36 cellular contexts compared by ENCODE assay signal in genomic region chr17:40705567-40705966, GRCh38. TPM values are rescaled to one million over a fixed set of nuclear protein-coding genes. Genes with fewer than 3 reads are reported as not detected.
"Had no signal": no experiment of that assay in that cellular context is flagged by ENCODE, and none has a peak within 500 bp of the region (broad histone marks: within the 10 kb centered on the region; RNA-seq: fewer than 3 reads in every experiment).

No MANE protein-coding gene starts in this region.

- H3K4me3 Mint-ChIP-seq: activated CD4-positive, alpha-beta T cell treated with anti-CD3 and anti-CD28 coated beads, Interleukin-2, amount 10 ng/mL, durations not matched to agents 24 days and 14 days; activated CD8-positive, alpha-beta T cell treated with anti-CD3 and anti-CD28 coated beads for 36 hours; activated naive CD4-positive, alpha-beta T cell treated with anti-CD3 and anti-CD28 coated beads, Interleukin-2, amount 50 U/mL, for 24 hours; activated naive CD8-positive, alpha-beta T cell treated with anti-CD3 and anti-CD28 coated beads, Interleukin-2, amount 10 ng/mL, durations not matched to agents 7 days and 5 days; activated T-cell treated with anti-CD3 and anti-CD28 coated beads, Interleukin-2, amount 50 U/mL, for 24 hours; IgD-negative memory B cell had no signal

- H3K9me3 ChIP-seq: ascending aorta, MG63 had no signal

- H3K4me1 Mint-ChIP-seq: activated CD4-positive, alpha-beta T cell treated with anti-CD3 and anti-CD28 coated beads, Interleukin-2, amount 10 ng/mL, durations not matched to agents 24 days and 14 days; activated naive CD4-positive, alpha-beta T cell treated with anti-CD3 and anti-CD28 coated beads, Interleukin-2, amount 50 U/mL, for 24 hours; activated naive CD8-positive, alpha-beta T cell treated with anti-CD3 and anti-CD28 coated beads, Interleukin-2, amount 10 ng/mL, durations not matched to agents 7 days and 5 days; IgD-negative memory B cell had no signal

- H3K36me3 Mint-ChIP-seq: activated naive CD4-positive, alpha-beta T cell treated with anti-CD3 and anti-CD28 coated beads, Interleukin-2, amount 50 U/mL, for 24 hours; activated naive CD8-positive, alpha-beta T cell treated with anti-CD3 and anti-CD28 coated beads, Interleukin-2, amount 10 ng/mL, durations not matched to agents 7 days and 5 days; IgD-negative memory B cell had no signal

- H3K4me3 ChIP-seq: ascending aorta, MG63 had no signal

- H3K27ac ChIP-seq: ascending aorta, WERI-Rb-1 had no signal

- H3K36me3 ChIP-seq: ascending aorta, MG63, WERI-Rb-1 had no signal

- ATAC-seq: activated CD8-positive, alpha-beta T cell treated with anti-CD3 and anti-CD28 coated beads for 36 hours; PC-3 had no signal

- H3K9me3 Mint-ChIP-seq: activated CD4-positive, alpha-beta T cell treated with anti-CD3 and anti-CD28 coated beads, Interleukin-2, amount 10 ng/mL, durations not matched to agents 24 days and 14 days; activated CD8-positive, alpha-beta T cell treated with anti-CD3 and anti-CD28 coated beads for 36 hours; activated naive CD4-positive, alpha-beta T cell treated with anti-CD3 and anti-CD28 coated beads, Interleukin-2, amount 50 U/mL, for 24 hours; activated naive CD8-positive, alpha-beta T cell treated with anti-CD3 and anti-CD28 coated beads, Interleukin-2, amount 10 ng/mL, durations not matched to agents 7 days and 5 days; activated T-cell treated with anti-CD3 and anti-CD28 coated beads, Interleukin-2, amount 50 U/mL, for 24 hours; activated T-helper 2 cell treated with anti-CD3 and anti-CD28 coated beads, Interferon-gamma antibody, Interleukin-2, Interleukin-4, amounts not matched to agents 10 μg/mL and 5 μg/mL and 100 μg/mL, durations not matched to agents 14 hours and 24 hours and 36 hours; IgD-negative memory B cell had no signal

- DNase-seq: activated CD4-positive, alpha-beta T cell treated with anti-CD3 and anti-CD28 coated beads for 1 hour; activated CD4-positive, alpha-beta T cell treated with anti-CD3 and anti-CD28 coated beads, Interleukin-2, amount 10 ng/mL, durations not matched to agents 24 days and 14 days; activated CD4-positive, alpha-beta T cell treated with anti-CD3 and anti-CD28 coated beads, Interleukin-2, amount 50 U/mL, for 4 hours; activated CD4-positive, CD25-positive, alpha-beta regulatory T cell; activated CD8-positive, alpha-beta T cell treated with anti-CD3 and anti-CD28 coated beads for 36 hours; activated gamma-delta T cell; activated naive CD4-positive, alpha-beta T cell treated with Interleukin-2 at 50 U/mL for 16 hours; activated naive CD8-positive, alpha-beta T cell treated with anti-CD3 and anti-CD28 coated beads, Interleukin-2, amount 10 ng/mL, durations not matched to agents 7 days and 5 days; activated T-cell treated with anti-CD3 and anti-CD28 coated beads, Interleukin-2, amount 50 U/mL, for 24 hours; amygdala; central memory CD4-positive, alpha-beta T cell; Karpas-422; KBM-7; MG63; NCI-H1048; NCI-H1105 treated with DMSO at 0.1 percent for 48 hours; NCI-H1436; NCI-H1694; NCI-H1930; NCI-H2081 treated with DMSO at 0.1 percent for 48 hours; NCI-H226; NCI-H446 treated with DMSO at 0.1 percent for 48 hours; NCI-H524; NCI-H69; PC-3; Right ventricle myocardium superior; SW 1271; T-helper 1 cell; T-helper 2 cell; T-helper 9 cell; WERI-Rb-1 had no signal

- H3K4me1 ChIP-seq: ascending aorta had no signal

- H3K27me3 ChIP-seq: ascending aorta, MG63 had no signal

- H3K27ac Mint-ChIP-seq: activated CD4-positive, alpha-beta T cell treated with anti-CD3 and anti-CD28 coated beads, Interleukin-2, amount 10 ng/mL, durations not matched to agents 24 days and 14 days; activated CD8-positive, alpha-beta T cell treated with anti-CD3 and anti-CD28 coated beads for 36 hours; activated naive CD4-positive, alpha-beta T cell treated with anti-CD3 and anti-CD28 coated beads, Interleukin-2, amount 50 U/mL, for 24 hours; activated naive CD8-positive, alpha-beta T cell treated with anti-CD3 and anti-CD28 coated beads, Interleukin-2, amount 10 ng/mL, durations not matched to agents 7 days and 5 days; activated T-cell treated with anti-CD3 and anti-CD28 coated beads, Interleukin-2, amount 50 U/mL, for 24 hours; activated T-helper 2 cell treated with anti-CD3 and anti-CD28 coated beads, Interferon-gamma antibody, Interleukin-2, Interleukin-4, amounts not matched to agents 10 μg/mL and 5 μg/mL and 100 μg/mL, durations not matched to agents 14 hours and 24 hours and 36 hours; IgD-negative memory B cell had no signal

RNA-seq across cellular contexts. Expression of gene KRT24, which starts 2.0 kb away (rescaled TPM):
- total RNA-seq: activated CD4-positive, alpha-beta T cell treated with anti-CD3 and anti-CD28 coated beads, Interleukin-2, amount 10 ng/mL, durations not matched to agents 24 days and 14 days; activated CD8-positive, alpha-beta memory T cell treated with anti-CD3 and anti-CD28 coated beads for 36 hours; activated CD8-positive, alpha-beta T cell treated with anti-CD3 and anti-CD28 coated beads for 36 hours; activated naive CD8-positive, alpha-beta T cell treated with anti-CD3 and anti-CD28 coated beads, Interleukin-2, amount 10 ng/mL, durations not matched to agents 7 days and 5 days; activated T-helper 2 cell treated with anti-CD3 and anti-CD28 coated beads, Interferon-gamma antibody, Interleukin-2, Interleukin-4, amounts not matched to agents 10 μg/mL and 5 μg/mL and 100 μg/mL, durations not matched to agents 14 hours and 24 hours and 36 hours; ascending aorta; PC-3; Right ventricle myocardium superior had no signal

RNA-seq across cellular contexts. Expression of gene KRT222, which starts 40.6 kb away (rescaled TPM):
- total RNA-seq: activated CD4-positive, alpha-beta T cell treated with anti-CD3 and anti-CD28 coated beads, Interleukin-2, amount 10 ng/mL, durations not matched to agents 24 days and 14 days; activated CD8-positive, alpha-beta memory T cell treated with anti-CD3 and anti-CD28 coated beads for 36 hours; activated CD8-positive, alpha-beta T cell treated with anti-CD3 and anti-CD28 coated beads for 36 hours; activated naive CD8-positive, alpha-beta T cell treated with anti-CD3 and anti-CD28 coated beads, Interleukin-2, amount 10 ng/mL, durations not matched to agents 7 days and 5 days; PC-3; Right ventricle myocardium superior had no signal

RNA-seq across cellular contexts. Expression of gene KRT25, which starts 49.6 kb away (rescaled TPM):
- total RNA-seq: activated CD4-positive, alpha-beta T cell treated with anti-CD3 and anti-CD28 coated beads, Interleukin-2, amount 10 ng/mL, durations not matched to agents 24 days and 14 days; activated CD8-positive, alpha-beta memory T cell treated with anti-CD3 and anti-CD28 coated beads for 36 hours; activated CD8-positive, alpha-beta T cell treated with anti-CD3 and anti-CD28 coated beads for 36 hours; activated naive CD8-positive, alpha-beta T cell treated with anti-CD3 and anti-CD28 coated beads, Interleukin-2, amount 10 ng/mL, durations not matched to agents 7 days and 5 days; activated T-helper 2 cell treated with anti-CD3 and anti-CD28 coated beads, Interferon-gamma antibody, Interleukin-2, Interleukin-4, amounts not matched to agents 10 μg/mL and 5 μg/mL and 100 μg/mL, durations not matched to agents 14 hours and 24 hours and 36 hours; ascending aorta; PC-3; Right ventricle myocardium superior had no signal
